Comparison of ENCODE assay signal across 1 cellular context in genomic region chr9:131296452-131296851, GRCh38.
A peak's percentile ranks its signal among the peaks of the same experiment; 100 is the strongest.
TF ChIP-seq lines count a peak whose summit lies in the region.

No MANE protein-coding gene starts in this region.

TF ChIP-seq in K562, 482 proteins besides CTCF, POLR2A, EP300 and RAD21 (continued from another document):
- TF ChIP-seq USF1 (CRISPR knock-in tag; IDR thresholded peaks at IDR 0.05): peak; percentile 66
